In the genomic region with DNA sequence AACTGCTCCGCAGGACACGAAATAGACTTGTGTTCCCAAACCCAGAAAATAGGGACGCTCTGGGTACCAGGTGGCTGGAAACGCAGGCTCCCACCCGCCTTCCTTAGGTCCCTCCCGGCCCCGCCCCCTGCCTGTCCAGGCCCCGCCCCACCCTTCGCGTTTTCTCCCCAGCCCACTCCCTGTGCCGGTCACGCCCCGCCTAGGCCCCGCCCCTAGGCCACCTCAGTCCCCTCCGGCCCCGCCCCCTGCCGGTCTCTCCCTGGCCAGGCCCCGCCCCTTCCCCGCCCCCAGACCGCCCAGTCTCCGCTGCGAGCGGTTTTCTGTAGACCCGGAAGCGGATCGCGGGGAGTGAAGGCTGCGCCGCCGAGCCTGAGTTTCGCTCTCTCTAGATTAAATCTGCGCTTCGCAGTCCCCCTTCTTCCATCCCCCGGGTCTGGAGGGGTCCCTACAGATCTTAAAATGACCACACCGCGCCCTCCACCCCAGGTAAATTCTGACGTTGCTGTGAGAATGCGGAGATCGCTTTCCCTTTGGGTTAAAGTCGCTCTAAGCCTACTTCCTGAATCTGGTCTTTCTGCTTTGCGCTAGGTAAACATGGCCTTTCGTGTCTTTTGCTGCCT, we compare ENCODE assay signal across 8 cellular contexts. TPM values are rescaled to one million over a fixed set of nuclear protein-coding genes. Genes with fewer than 3 reads are reported as not detected.
DNase-seq lines count a peak whose midpoint lies in the region; ATAC-seq and TF ChIP-seq lines count a peak whose summit lies in the region.

No MANE protein-coding gene starts in this region.

- CTCF ChIA-PET in naive thymus-derived CD4-positive, alpha-beta T cell (lab: Charles Lee) = no interaction called here

- TF ChIP-seq CTCF in OCI-LY3 (IDR thresholded peaks at IDR 0.05; ENCODE audit: low read depth, low read length) (no peak), fibroblast of pulmonary artery (IDR thresholded peaks at IDR 0.05; ENCODE audit: low read length, missing control alignments) (no peak)

- H4K20me1 ChIP-seq in OCI-LY3 (ENCODE audit: insufficient read depth, low read length) = no peaks in the 10 kb centered on the region

- H3K27me3 ChIP-seq in OCI-LY3 (ENCODE audit: low read depth, low read length) = no peaks in the 10 kb centered on the region
- no peaks in the 10 kb centered on the region for H3K27me3 ChIP-seq in naive thymus-derived CD4-positive, alpha-beta T cell (ENCODE audit: control insufficient read depth in 2 of 2, insufficient read depth in 2 of 2, low read length in 2 of 2)

- intact Hi-C loops in activated T-helper 2 cell treated with anti-CD3 and anti-CD28 coated beads, Interferon-gamma antibody, Interleukin-2, Interleukin-4, amounts not matched to agents 10 μg/mL and 5 μg/mL and 100 μg/mL, durations not matched to agents 14 hours and 24 hours and 36 hours (cut with micrococcal nuclease) = loop anchor here (1.0 to 10.0 kb wide), 8 partner anchors 95 to 828 kb away; partner anchors contain the start of genes ZNF160, ZNF525, ZNF761 and ZNF813
- intact Hi-C loops in naive thymus-derived CD4-positive, alpha-beta T cell (cut with micrococcal nuclease) = loop anchor here (1.0 to 10.0 kb wide), 22 partner anchors 38 to 1170 kb away; partner anchors contain the start of genes ZNF765 (in 2 of the 2), ZNF813 (in 2 of the 2), MYADM (in 1 of the 2) and TSEN34 (in 1 of the 2)

- peaks cover 57% of the 10 kb centered on the region for H3K9me3 Mint-ChIP-seq in activated T-helper 2 cell treated with anti-CD3 and anti-CD28 coated beads, Interferon-gamma antibody, Interleukin-2, Interleukin-4, amounts not matched to agents 10 μg/mL and 5 μg/mL and 100 μg/mL, durations not matched to agents 14 hours and 24 hours and 36 hours
- H3K9me3 Mint-ChIP-seq in naive thymus-derived CD4-positive, alpha-beta T cell = peaks cover 4 to 85% (median 52%) of the 10 kb centered on the region in 11 donors

- H3K27ac Mint-ChIP-seq in activated T-helper 2 cell treated with anti-CD3 and anti-CD28 coated beads, Interferon-gamma antibody, Interleukin-2, Interleukin-4, amounts not matched to agents 10 μg/mL and 5 μg/mL and 100 μg/mL, durations not matched to agents 14 hours and 24 hours and 36 hours = peak overlapping the region; percentile 89
- peak overlapping the region; percentile 94 to 99 (median 98) for H3K27ac Mint-ChIP-seq in naive thymus-derived CD4-positive, alpha-beta T cell

- H3K4me2 ChIP-seq in OCI-LY3 (ENCODE audit: low read length) = peak overlapping the region; percentile 34

- H3K27me3 Mint-ChIP-seq in activated T-helper 2 cell treated with anti-CD3 and anti-CD28 coated beads, Interferon-gamma antibody, Interleukin-2, Interleukin-4, amounts not matched to agents 10 μg/mL and 5 μg/mL and 100 μg/mL, durations not matched to agents 14 hours and 24 hours and 36 hours (ENCODE audit: low read depth) = no peaks in the 10 kb centered on the region
- H3K27me3 Mint-ChIP-seq in naive thymus-derived CD4-positive, alpha-beta T cell = no peaks in the 10 kb centered on the region

- H3K4me1 ChIP-seq in OCI-LY3 (ENCODE audit: low read length) = no peaks in the 10 kb centered on the region
- H3K4me1 ChIP-seq in naive thymus-derived CD4-positive, alpha-beta T cell (ENCODE audit: control insufficient read depth in 2 of 2, insufficient read depth in 2 of 2, low read length in 2 of 2) = peaks cover 9% of the 10 kb centered on the region in 2 donors

- 0 out of 2 replicates have a peak overlapping the region, but pooled peaks have one; percentile 55 for H2AFZ ChIP-seq in OCI-LY3 (ENCODE audit: low read depth, low read length)

- H3K9me3 ChIP-seq in OCI-LY3 (ENCODE audit: insufficient read depth, low read length) = peaks cover 9% of the 10 kb centered on the region; the same call in 1 of the 2 replicates
- peaks cover 0 to 41% (median 8%) of the 10 kb centered on the region in 3 experiments for H3K9me3 ChIP-seq in naive thymus-derived CD4-positive, alpha-beta T cell (ENCODE audit: control insufficient read depth in 2 of 3, low read length in 3 of 3)

- peak overlapping the region; percentile 49; the same call in 1 of the 2 replicates for H3K9ac ChIP-seq in OCI-LY3 (ENCODE audit: low read length)

- no peaks in the 10 kb centered on the region for H3K36me3 ChIP-seq in OCI-LY3 (replicated peaks; ENCODE audit: low read depth, low read length)
- H3K36me3 ChIP-seq in naive thymus-derived CD4-positive, alpha-beta T cell (ENCODE audit: control insufficient read depth in 2 of 3, insufficient read depth in 3 of 3, low read length in 3 of 3) = peaks cover 0 to 43% (median 5%) of the 10 kb centered on the region in 3 experiments

- peaks cover 44% of the 10 kb centered on the region for H3K36me3 Mint-ChIP-seq in activated T-helper 2 cell treated with anti-CD3 and anti-CD28 coated beads, Interferon-gamma antibody, Interleukin-2, Interleukin-4, amounts not matched to agents 10 μg/mL and 5 μg/mL and 100 μg/mL, durations not matched to agents 14 hours and 24 hours and 36 hours (ENCODE audit: low read depth)
- H3K36me3 Mint-ChIP-seq in naive thymus-derived CD4-positive, alpha-beta T cell = peaks cover 15 to 55% (median 41%) of the 10 kb centered on the region in 5 donors

- DNase-seq in CMK (ENCODE audit: low read depth) = peak; percentile 75
- peak; percentile 85 for DNase-seq in activated T-helper 2 cell treated with anti-CD3 and anti-CD28 coated beads, Interferon-gamma antibody, Interleukin-2, Interleukin-4, amounts not matched to agents 10 μg/mL and 5 μg/mL and 100 μg/mL, durations not matched to agents 14 hours and 24 hours and 36 hours (ENCODE audit: low spot score)
- peak; percentile 91 for DNase-seq in fibroblast of pulmonary artery (ENCODE audit: low read depth)
- peak; percentile 83 to 97 (median 90) for DNase-seq in naive thymus-derived CD4-positive, alpha-beta T cell
- peak; percentile 96 for DNase-seq in stimulated activated CD8-positive, alpha-beta memory T cell treated with anti-CD3 and anti-CD28 coated beads, Interleukin-7, amount 100 ng/mL, for 24 hours (ENCODE audit: low read depth)

- POLR2A ChIA-PET in naive thymus-derived CD4-positive, alpha-beta T cell (lab: Charles Lee) = no interaction called here

- peaks cover 23% of the 10 kb centered on the region for H3K4me1 Mint-ChIP-seq in activated T-helper 2 cell treated with anti-CD3 and anti-CD28 coated beads, Interferon-gamma antibody, Interleukin-2, Interleukin-4, amounts not matched to agents 10 μg/mL and 5 μg/mL and 100 μg/mL, durations not matched to agents 14 hours and 24 hours and 36 hours (ENCODE audit: low read depth)
- H3K4me1 Mint-ChIP-seq in naive thymus-derived CD4-positive, alpha-beta T cell = peaks cover 18 to 58% (median 45%) of the 10 kb centered on the region in 7 donors

- H3K79me2 ChIP-seq in OCI-LY3 (ENCODE audit: low read length) = no peaks in the 10 kb centered on the region

- H3K4me3 Mint-ChIP-seq in activated T-helper 2 cell treated with anti-CD3 and anti-CD28 coated beads, Interferon-gamma antibody, Interleukin-2, Interleukin-4, amounts not matched to agents 10 μg/mL and 5 μg/mL and 100 μg/mL, durations not matched to agents 14 hours and 24 hours and 36 hours (ENCODE audit: low read depth) = peak overlapping the region; percentile 98
- H3K4me3 Mint-ChIP-seq in naive thymus-derived CD4-positive, alpha-beta T cell = peak overlapping the region; percentile 90 to 99 (median 98)

- H3K4me3 ChIP-seq in OCI-LY3 (ENCODE audit: low read length) (peak overlapping the region; percentile 82), fibroblast of pulmonary artery (replicated peaks; ENCODE audit: low read depth, low read length) (peak overlapping the region; percentile 95)
- peak overlapping the region; percentile 94 for H3K4me3 ChIP-seq in naive thymus-derived CD4-positive, alpha-beta T cell (ENCODE audit: low read length)

- ATAC-seq in HG02678 (IDR thresholded peaks at IDR 0.05; ENCODE audit: unreplicated experiment) (peak; percentile 56), GM21723 (IDR thresholded peaks at IDR 0.05; ENCODE audit: unreplicated experiment) (no peak)
- peak; percentile 98 for ATAC-seq in naive thymus-derived CD4-positive, alpha-beta T cell

- H3K27ac ChIP-seq in OCI-LY3 (ENCODE audit: low read length) = no peak overlapping the region
- peak overlapping the region; percentile 97 for H3K27ac ChIP-seq in naive thymus-derived CD4-positive, alpha-beta T cell (ENCODE audit: low read depth, low read length)

RNA-seq across cellular contexts. Expression of gene ZNF665, which starts 3.7 kb away (rescaled TPM):
- 2.1 and 3.1 TPM in 2 replicates for total RNA-seq in activated T-helper 2 cell treated with anti-CD3 and anti-CD28 coated beads, Interferon-gamma antibody, Interleukin-2, Interleukin-4, amounts not matched to agents 10 μg/mL and 5 μg/mL and 100 μg/mL, durations not matched to agents 14 hours and 24 hours and 36 hours
- 1 to 10 TPM; 1.6 to 5.9 (median 3.3) TPM for total RNA-seq in naive thymus-derived CD4-positive, alpha-beta T cell
- polyA plus RNA-seq in naive thymus-derived CD4-positive, alpha-beta T cell = 10 to 100 TPM; 12.2 to 13.7 TPM

RNA-seq across cellular contexts. Expression of gene ZNF347, which starts 38.0 kb away (rescaled TPM):
- total RNA-seq in activated T-helper 2 cell treated with anti-CD3 and anti-CD28 coated beads, Interferon-gamma antibody, Interleukin-2, Interleukin-4, amounts not matched to agents 10 μg/mL and 5 μg/mL and 100 μg/mL, durations not matched to agents 14 hours and 24 hours and 36 hours = 5.4 and 7.8 TPM in 2 replicates
- total RNA-seq in naive thymus-derived CD4-positive, alpha-beta T cell = 10 to 100 TPM in 2 of 5 experiments, 1 to 10 TPM in 3; 3.3 to 26.9 (median 7.3) TPM
- 1 to 10 TPM; 6.5 to 9.5 TPM for polyA plus RNA-seq in naive thymus-derived CD4-positive, alpha-beta T cell

RNA-seq across cellular contexts. Expression of gene ZNF677, which starts 57.8 kb away (rescaled TPM):
- 1.6 and 1.8 TPM in 2 replicates for total RNA-seq in activated T-helper 2 cell treated with anti-CD3 and anti-CD28 coated beads, Interferon-gamma antibody, Interleukin-2, Interleukin-4, amounts not matched to agents 10 μg/mL and 5 μg/mL and 100 μg/mL, durations not matched to agents 14 hours and 24 hours and 36 hours
- total RNA-seq in naive thymus-derived CD4-positive, alpha-beta T cell = 10 to 100 TPM in 2 of 5 experiments, 1 to 10 TPM in 3; 2.2 to 25.9 (median 7.4) TPM
- polyA plus RNA-seq in naive thymus-derived CD4-positive, alpha-beta T cell = 10 to 100 TPM; 20.5 to 29.9 TPM
